Comparison of ENCODE assay signal across 1 cellular context in genomic region chr11:8814209-8814922, GRCh38.
A peak's percentile ranks its signal among the peaks of the same experiment; 100 is the strongest.
TF ChIP-seq lines count a peak whose summit lies in the region.

No MANE protein-coding gene starts in this region.

TF ChIP-seq in GM12878, 131 proteins besides CTCF, POLR2A, EP300 and RAD21:
- TF ChIP-seq CHD4 (IDR thresholded peaks at IDR 0.05) (no peak), NFIC (IDR thresholded peaks at IDR 0.05; ENCODE audit: low read depth, low read length) (0 out of 2 replicates have a peak, but pooled peaks have one; percentile 15), RELA (IDR thresholded peaks at IDR 0.05; ENCODE audit: borderline replicate concordance, partially characterized antibody) (no peak), ZZZ3 (IDR thresholded peaks at IDR 0.05; ENCODE audit: control insufficient read depth, insufficient read length, low read depth) (no peak), ZBED1 (IDR thresholded peaks at IDR 0.05; ENCODE audit: borderline replicate concordance) (no peak), ZNF384 (IDR thresholded peaks at IDR 0.05; ENCODE audit: borderline replicate concordance, low read depth, low read length) (peak; percentile 66; the same call in 1 of the 2 replicates), CBX3 (IDR thresholded peaks at IDR 0.05; ENCODE audit: borderline replicate concordance, low read depth) (no peak), ATF7 (IDR thresholded peaks at IDR 0.05; ENCODE audit: low read depth) (peak; percentile 39), IRF4 (IDR thresholded peaks at IDR 0.05; ENCODE audit: low read depth, low read length) (no peak), POU2F2 (IDR thresholded peaks at IDR 0.05; ENCODE audit: borderline replicate concordance, low read depth, low read length) (no peak), IKZF2 (IDR thresholded peaks at IDR 0.05) (no peak), RELB (IDR thresholded peaks at IDR 0.05; ENCODE audit: low read depth) (no peak), BHLHE40 (IDR thresholded peaks at IDR 0.05; ENCODE audit: borderline replicate concordance in 1 of 2, low read depth in 2 of 2, low read length in 1 of 2) (no peak)
